In genomic region chr11:119382513-119382912, GRCh38 we compare ENCODE assay signal across 4 cellular contexts. TPM values are rescaled to one million over a fixed set of nuclear protein-coding genes. Genes with fewer than 3 reads are reported as not detected.
"Had no signal": no experiment of that assay in that cellular context is flagged by ENCODE, and none has a peak within 500 bp of the region (broad histone marks: within the 10 kb centered on the region; RNA-seq: fewer than 3 reads in every experiment).

No MANE protein-coding gene starts in this region.

RNA-seq across cellular contexts. Expression of gene MFRP, which starts 36.0 kb away (rescaled TPM):
- total RNA-seq: lower leg skin, prostate gland, sciatic nerve had no signal
- polyA plus RNA-seq: adrenal gland had no signal
